ENCODE assay signal across 16 cellular contexts in genomic region chr18:63273170-63273925, GRCh38. TPM values are rescaled to one million over a fixed set of nuclear protein-coding genes. Genes with fewer than 3 reads are reported as not detected.
A peak's percentile ranks its signal among the peaks of the same experiment; 100 is the strongest.
DNase-seq lines count a peak whose midpoint lies in the region; TF ChIP-seq lines count a peak whose summit lies in the region.
"Had no signal": no experiment of that assay in that cellular context is flagged by ENCODE, and none has a peak within 500 bp of the region (broad histone marks: within the 10 kb centered on the region; RNA-seq: fewer than 3 reads in every experiment).

No MANE protein-coding gene starts in this region.

- peak overlapping the region in 1 of 5 donors; percentile 38 for H3K9ac ChIP-seq in subcutaneous abdominal adipose tissue (ENCODE audit: low read length in 5 of 5)
- H3K9ac ChIP-seq: parathyroid adenoma had no signal

- no peak overlapping the region for H3K4me3 Mint-ChIP-seq in activated CD4-positive, alpha-beta T cell treated with anti-CD3 and anti-CD28 coated beads, Interleukin-2, amount 10 ng/mL, durations not matched to agents 24 days and 14 days
- no peak overlapping the region for H3K4me3 Mint-ChIP-seq in activated CD4-positive, alpha-beta T cell treated with anti-CD3 and anti-CD28 coated beads, Interleukin-2, amount 10 ng/mL, durations not matched to agents 7 days and 5 days
- H3K4me3 Mint-ChIP-seq in IgD-negative memory B cell (peak overlapping the region; percentile 18 to 84 (median 64)), Caco-2 (ENCODE audit: unreplicated experiment) (no peak overlapping the region), osteocyte (ENCODE audit: unreplicated experiment) (no peak overlapping the region)

- H3K4me3 ChIP-seq in subcutaneous abdominal adipose tissue (ENCODE audit: low read depth in 1 of 5, low read length in 5 of 5): no peak overlapping the region
- H3K4me3 ChIP-seq in Caco-2 (ENCODE audit: low read depth, low read length): no peak overlapping the region
- H3K4me3 ChIP-seq: A549, Peyer's patch, smooth muscle cell had no signal

- H3K9me3 ChIP-seq in subcutaneous abdominal adipose tissue (ENCODE audit: control insufficient read depth in 5 of 5, low read length in 5 of 5) (no peaks in the 10 kb centered on the region), Caco-2 (no peaks in the 10 kb centered on the region)
- H3K9me3 ChIP-seq: A549, Peyer's patch had no signal

- POLR2A ChIA-PET in activated CD4-positive, alpha-beta T cell treated with anti-CD3 and anti-CD28 coated beads, Interleukin-2, amount 10 ng/mL, durations not matched to agents 7 days and 5 days (lab: Charles Lee): no interaction called here
- POLR2A ChIA-PET in Caco-2 (lab: Charles Lee): no interaction called here

- peak overlapping the region; percentile 45 for H3K27ac Mint-ChIP-seq in activated CD4-positive, alpha-beta T cell treated with anti-CD3 and anti-CD28 coated beads, Interleukin-2, amount 10 ng/mL, durations not matched to agents 24 days and 14 days
- no peak overlapping the region for H3K27ac Mint-ChIP-seq in activated CD4-positive, alpha-beta T cell treated with anti-CD3 and anti-CD28 coated beads, Interleukin-2, amount 10 ng/mL, durations not matched to agents 7 days and 5 days
- H3K27ac Mint-ChIP-seq in IgD-negative memory B cell: peak overlapping the region; percentile 27 to 92 (median 83)
- no peak overlapping the region for H3K27ac Mint-ChIP-seq in Caco-2 (ENCODE audit: unreplicated experiment)
- no peak overlapping the region for H3K27ac Mint-ChIP-seq in osteocyte (ENCODE audit: unreplicated experiment)

- H3K36me3 Mint-ChIP-seq in activated CD4-positive, alpha-beta T cell treated with anti-CD3 and anti-CD28 coated beads, Interleukin-2, amount 10 ng/mL, durations not matched to agents 24 days and 14 days (ENCODE audit: low read depth): peaks cover 59% of the 10 kb centered on the region
- H3K36me3 Mint-ChIP-seq in activated CD4-positive, alpha-beta T cell treated with anti-CD3 and anti-CD28 coated beads, Interleukin-2, amount 10 ng/mL, durations not matched to agents 7 days and 5 days (ENCODE audit: low read depth): peaks cover 78% of the 10 kb centered on the region
- H3K36me3 Mint-ChIP-seq in IgD-negative memory B cell (peaks cover 7% of the 10 kb centered on the region), Caco-2 (ENCODE audit: insufficient read depth, unreplicated experiment) (no peaks in the 10 kb centered on the region), osteocyte (ENCODE audit: unreplicated experiment) (no peaks in the 10 kb centered on the region)

- peaks cover 60% of the 10 kb centered on the region for H3K4me1 Mint-ChIP-seq in activated CD4-positive, alpha-beta T cell treated with anti-CD3 and anti-CD28 coated beads, Interleukin-2, amount 10 ng/mL, durations not matched to agents 24 days and 14 days
- H3K4me1 Mint-ChIP-seq in activated CD4-positive, alpha-beta T cell treated with anti-CD3 and anti-CD28 coated beads, Interleukin-2, amount 10 ng/mL, durations not matched to agents 7 days and 5 days: peaks cover 86% of the 10 kb centered on the region
- peaks cover 55 to 68% (median 65%) of the 10 kb centered on the region in 3 donors for H3K4me1 Mint-ChIP-seq in IgD-negative memory B cell
- no peaks in the 10 kb centered on the region for H3K4me1 Mint-ChIP-seq in Caco-2 (ENCODE audit: low read depth, unreplicated experiment)
- H3K4me1 Mint-ChIP-seq in osteocyte (ENCODE audit: unreplicated experiment): no peaks in the 10 kb centered on the region

- H3K27me3 ChIP-seq in subcutaneous abdominal adipose tissue (ENCODE audit: control insufficient read depth in 5 of 5, insufficient read depth in 4 of 5, low read length in 5 of 5) (no peaks in the 10 kb centered on the region), Caco-2 (replicated peaks; ENCODE audit: control insufficient read depth, insufficient read depth, low read length) (no peaks in the 10 kb centered on the region)
- H3K27me3 ChIP-seq: Peyer's patch had no signal

- CTCF ChIA-PET in activated CD4-positive, alpha-beta T cell treated with anti-CD3 and anti-CD28 coated beads, Interleukin-2, amount 10 ng/mL, durations not matched to agents 7 days and 5 days (lab: Charles Lee): interaction anchor here (0.8 to 1.6 kb wide), 3 partner anchors 11 to 33 kb away, joined by 3 to 4 read pairs (median 3); no protein-coding TSS in a partner anchor
- CTCF ChIA-PET in Caco-2 (lab: Charles Lee): no interaction called here

- peaks cover 4% of the 10 kb centered on the region for H3K9me3 Mint-ChIP-seq in activated CD4-positive, alpha-beta T cell treated with anti-CD3 and anti-CD28 coated beads, Interleukin-2, amount 10 ng/mL, durations not matched to agents 24 days and 14 days
- no peaks in the 10 kb centered on the region for H3K9me3 Mint-ChIP-seq in activated CD4-positive, alpha-beta T cell treated with anti-CD3 and anti-CD28 coated beads, Interleukin-2, amount 10 ng/mL, durations not matched to agents 7 days and 5 days
- H3K9me3 Mint-ChIP-seq in IgD-negative memory B cell (no peaks in the 10 kb centered on the region), Caco-2 (ENCODE audit: unreplicated experiment) (no peaks in the 10 kb centered on the region), osteocyte (ENCODE audit: unreplicated experiment) (no peaks in the 10 kb centered on the region)

- H3K27me3 Mint-ChIP-seq in activated CD4-positive, alpha-beta T cell treated with anti-CD3 and anti-CD28 coated beads, Interleukin-2, amount 10 ng/mL, durations not matched to agents 24 days and 14 days: no peaks in the 10 kb centered on the region
- H3K27me3 Mint-ChIP-seq in activated CD4-positive, alpha-beta T cell treated with anti-CD3 and anti-CD28 coated beads, Interleukin-2, amount 10 ng/mL, durations not matched to agents 7 days and 5 days: no peaks in the 10 kb centered on the region
- H3K27me3 Mint-ChIP-seq in IgD-negative memory B cell (no peaks in the 10 kb centered on the region), Caco-2 (ENCODE audit: insufficient read depth, unreplicated experiment) (no peaks in the 10 kb centered on the region), osteocyte (ENCODE audit: unreplicated experiment) (no peaks in the 10 kb centered on the region)

- TF ChIP-seq CTCF in Caco-2 (IDR thresholded peaks at IDR 0.05; ENCODE audit: insufficient read depth in 1 of 2, low read depth in 1 of 2, low read length in 1 of 2, severe bottlenecking in 1 of 2, unreplicated experiment in 1 of 2): no peak
- no peak for TF ChIP-seq CTCF in osteocyte (IDR thresholded peaks at IDR 0.05)

- no peak for DNase-seq in activated CD4-positive, alpha-beta T cell treated with anti-CD3 and anti-CD28 coated beads, Interleukin-2, amount 10 ng/mL, durations not matched to agents 24 days and 14 days
- no peak for DNase-seq in activated CD4-positive, alpha-beta T cell treated with anti-CD3 and anti-CD28 coated beads, Interleukin-2, amount 10 ng/mL, durations not matched to agents 7 days and 5 days
- DNase-seq in left kidney (ENCODE audit: low read depth, low spot score) (peak; percentile 88), Caco-2 (no peak), osteocyte (ENCODE audit: extremely low spot score, unreplicated experiment) (no peak), inferior parietal cortex (ENCODE audit: extremely low spot score) (no peak)
- DNase-seq: aorta, substantia nigra, T-helper 1 cell had no signal

- H3K27ac ChIP-seq in subcutaneous abdominal adipose tissue (ENCODE audit: low read depth, low read length): peak overlapping the region; percentile 81
- H3K27ac ChIP-seq: A549, epithelial cell of prostate had no signal

- no TSS peak for BruUV-seq in Caco-2 (replicated peaks; lab: Mats Ljungman, UMichigan)

- H3K4me1 ChIP-seq in subcutaneous abdominal adipose tissue (ENCODE audit: control insufficient read depth in 5 of 5, insufficient read depth in 5 of 5, low read length in 5 of 5) (peaks cover 5 to 30% (median 18%) of the 10 kb centered on the region in 5 donors), Caco-2 (no peaks in the 10 kb centered on the region)
- H3K4me1 ChIP-seq: A549, Peyer's patch had no signal

- intact Hi-C loops in activated CD4-positive, alpha-beta T cell treated with anti-CD3 and anti-CD28 coated beads, Interleukin-2, amount 10 ng/mL, durations not matched to agents 24 days and 14 days (cut with micrococcal nuclease): no loop called here
- intact Hi-C loops in Caco-2 (cut with micrococcal nuclease; ENCODE audit: unreplicated experiment): no loop called here

- H3K36me3 ChIP-seq in subcutaneous abdominal adipose tissue (ENCODE audit: control insufficient read depth in 5 of 5, insufficient read depth in 5 of 5, low read length in 5 of 5) (no peaks in the 10 kb centered on the region), Caco-2 (ENCODE audit: control insufficient read depth, insufficient read depth, low read length) (no peaks in the 10 kb centered on the region)
- H3K36me3 ChIP-seq: Peyer's patch had no signal

RNA-seq across cellular contexts. Expression of gene BCL2, which starts 46.2 kb away (rescaled TPM):
- 80.5 and 81.3 TPM in 2 replicates for total RNA-seq in activated CD4-positive, alpha-beta T cell treated with anti-CD3 and anti-CD28 coated beads, Interleukin-2, amount 10 ng/mL, durations not matched to agents 24 days and 14 days
- 100 to 1,000 TPM; 113 to 119 TPM for total RNA-seq in activated CD4-positive, alpha-beta T cell treated with anti-CD3 and anti-CD28 coated beads, Interleukin-2, amount 10 ng/mL, durations not matched to agents 7 days and 5 days
- polyA plus RNA-seq in IgD-negative memory B cell: 36.2 TPM
- total RNA-seq in Caco-2 (2022) (6.3 and 6.5 TPM in 2 replicates), osteocyte (2.5 and 3.2 TPM in 2 replicates)
- polyA plus RNA-seq: smooth muscle cell had no signal

Comparison
In these comparisons a context has a peak if more than half of its experiments do, and no peak if none do; other contexts are left out.
1. H3K27ac Mint-ChIP-seq: peak in activated CD4-positive, alpha-beta T cell treated with anti-CD3 and anti-CD28 coated beads, Interleukin-2, amount 10 ng/mL, durations not matched to agents 24 days and 14 days (single experiment) and IgD-negative memory B cell (3 of 3); none in activated CD4-positive, alpha-beta T cell treated with anti-CD3 and anti-CD28 coated beads, Interleukin-2, amount 10 ng/mL, durations not matched to agents 7 days and 5 days (single experiment), Caco-2 (single experiment) and osteocyte (single experiment).
2. H3K4me3 Mint-ChIP-seq: peak in IgD-negative memory B cell (4 of 4); none in activated CD4-positive, alpha-beta T cell treated with anti-CD3 and anti-CD28 coated beads, Interleukin-2, amount 10 ng/mL, durations not matched to agents 24 days and 14 days (single experiment), activated CD4-positive, alpha-beta T cell treated with anti-CD3 and anti-CD28 coated beads, Interleukin-2, amount 10 ng/mL, durations not matched to agents 7 days and 5 days (single experiment), Caco-2 (single experiment) and osteocyte (single experiment).
3. RNA of gene BCL2, which starts 46.2 kb away (total RNA-seq): 113 to 119 TPM in activated CD4-positive, alpha-beta T cell treated with anti-CD3 and anti-CD28 coated beads, Interleukin-2, amount 10 ng/mL, durations not matched to agents 7 days and 5 days and 80.5 to 81.3 TPM in activated CD4-positive, alpha-beta T cell treated with anti-CD3 and anti-CD28 coated beads, Interleukin-2, amount 10 ng/mL, durations not matched to agents 24 days and 14 days; 6.3 to 6.5 TPM in Caco-2 and 2.5 to 3.2 TPM in osteocyte; every median in the first group is over 10 times any median in the second.